ENCODE assay signal across 27 cellular contexts in genomic region chr2:1809726-1810125, GRCh38.
"Had no signal": no experiment of that assay in that cellular context is flagged by ENCODE, and none has a peak within 500 bp of the region (broad histone marks: within the 10 kb centered on the region; RNA-seq: fewer than 3 reads in every experiment).

No MANE protein-coding gene starts in this region.

- DNase-seq: activated CD4-positive, alpha-beta T cell treated with anti-CD3 and anti-CD28 coated beads, Interleukin-2, amount 10 ng/mL, durations not matched to agents 24 days and 14 days; activated CD4-positive, alpha-beta T cell treated with anti-CD3 and anti-CD28 coated beads, Interleukin-2, amount 50 U/mL, for 4 hours; activated CD4-positive, CD25-positive, alpha-beta regulatory T cell; activated CD8-positive, alpha-beta T cell treated with anti-CD3 and anti-CD28 coated beads, Interleukin-2, amount 10 ng/mL, durations not matched to agents 7 days and 5 days; activated effector memory CD4-positive, alpha-beta T cell treated with Interleukin-2 at 50 U/mL for 16 hours; activated naive CD4-positive, alpha-beta T cell treated with anti-CD3 and anti-CD28 coated beads, Interleukin-2, amount 10 ng/mL, durations not matched to agents 7 days and 5 days; activated naive CD8-positive, alpha-beta T cell treated with anti-CD3 and anti-CD28 coated beads, Interleukin-2, amount 50 U/mL, for 24 hours; activated T-cell treated with anti-CD3 and anti-CD28 coated beads, Interleukin-2, amount 50 U/mL, for 4 hours; anterior cingulate cortex; caudate nucleus; Kasumi-1; KBM-7; MG63; NCI-H1048; NCI-H1105 treated with DMSO at 0.1 percent for 48 hours; NCI-H1436; NCI-H1694; NCI-H1930; NCI-H2081 treated with DMSO at 0.1 percent for 48 hours; NCI-H510A; NCI-H526; NCI-H748 treated with DMSO at 0.1 percent for 48 hours; PC-9; Right ventricle myocardium superior; SW 1271; T1000; WERI-Rb-1 had no signal

- H3K27me3 ChIP-seq: MG63 had no signal

- ATAC-seq: activated CD8-positive, alpha-beta T cell treated with anti-CD3 and anti-CD28 coated beads, Interleukin-2, amount 10 ng/mL, durations not matched to agents 7 days and 5 days; activated naive CD8-positive, alpha-beta T cell treated with anti-CD3 and anti-CD28 coated beads, Interleukin-2, amount 50 U/mL, for 24 hours; activated T-cell treated with anti-CD3 and anti-CD28 coated beads, Interleukin-2, amount 50 U/mL, for 4 hours had no signal

- H2AFZ ChIP-seq: PC-9 had no signal

- H3K9me3 ChIP-seq: MG63 had no signal

- H3K4me3 ChIP-seq: MG63, PC-9 had no signal

- H3K36me3 ChIP-seq: MG63, WERI-Rb-1 had no signal

- H3K27ac ChIP-seq: PC-9, WERI-Rb-1 had no signal

- H3K4me2 ChIP-seq: PC-9 had no signal
